In the genomic region with DNA sequence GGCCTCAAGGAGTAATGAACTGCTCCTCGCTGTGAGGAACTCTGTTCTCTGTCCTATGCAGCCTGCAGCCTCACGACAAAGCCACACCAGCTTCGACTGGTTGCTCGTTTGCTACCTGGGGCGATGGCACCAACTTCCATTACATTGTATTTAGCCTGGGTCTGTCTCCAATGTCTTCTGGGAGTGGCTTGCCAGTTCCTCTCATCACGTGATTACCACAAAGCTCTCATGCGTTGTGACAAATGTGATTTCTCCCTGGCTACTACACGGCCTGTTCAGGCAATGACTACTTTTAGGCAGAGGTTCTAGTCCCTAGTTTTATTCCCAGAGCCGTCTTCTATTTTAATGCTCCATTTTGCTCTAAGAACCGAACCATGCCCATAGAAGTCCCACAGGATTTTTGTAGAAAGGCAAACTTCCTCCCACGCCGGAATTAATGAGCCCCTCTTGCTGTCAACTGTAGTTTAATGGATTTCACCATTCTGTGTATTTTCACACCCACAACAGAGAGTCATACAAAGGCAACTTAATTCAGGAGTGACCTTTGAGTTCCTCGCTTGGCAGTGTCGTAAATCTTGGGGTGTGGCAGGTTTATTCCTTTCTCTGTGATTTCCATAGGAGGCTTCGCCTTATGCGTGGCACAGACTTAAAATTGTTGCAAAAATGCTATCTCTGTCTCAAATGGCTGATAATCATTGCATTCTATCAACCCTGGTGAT, we compare ENCODE assay signal across 30 cellular contexts.
DNase-seq lines count a peak whose midpoint lies in the region; ATAC-seq and TF ChIP-seq lines count a peak whose summit lies in the region.
"Had no signal": no experiment of that assay in that cellular context is flagged by ENCODE, and none has a peak within 500 bp of the region (broad histone marks: within the 10 kb centered on the region; RNA-seq: fewer than 3 reads in every experiment).

No MANE protein-coding gene starts in this region.

- peaks cover 11% of the 10 kb centered on the region for H3K36me3 Mint-ChIP-seq in neural crest cell (ENCODE audit: low read depth)

- POLR2A ChIA-PET in A673 (lab: Charles Lee; ENCODE audit: low non-redundant PET) (no interaction called here), HEK293T (lab: Yijun Ruan, JAX) (no interaction called here)

- peak overlapping the region; percentile 20 for H3K27ac Mint-ChIP-seq in neural crest cell (ENCODE audit: unreplicated experiment)
- H3K27ac Mint-ChIP-seq: activated CD8-positive, alpha-beta T cell treated with anti-CD3 and anti-CD28 coated beads, Interleukin-2, amount 10 ng/mL, durations not matched to agents 7 days and 5 days; activated naive CD4-positive, alpha-beta T cell treated with anti-CD3 and anti-CD28 coated beads for 36 hours had no signal

- intact Hi-C loops in A673 (cut with micrococcal nuclease; ENCODE audit: unreplicated experiment) = no loop called here

- BruUV-seq in A673 (replicated peaks; lab: Mats Ljungman, UMichigan) = no TSS peak

- no peak overlapping the region for H3K27ac ChIP-seq in A673 (ENCODE audit: low read depth, low read length, poor library complexity, severe bottlenecking)
- H3K27ac ChIP-seq: dorsolateral prefrontal cortex, pancreas, WERI-Rb-1 had no signal

- H3K4me1 Mint-ChIP-seq in neural crest cell = peaks cover 23% of the 10 kb centered on the region
- H3K4me1 Mint-ChIP-seq: CD8-positive, alpha-beta memory T cell; nephron had no signal

- no peak for ATAC-seq in esophagus mucosa
- no peak for ATAC-seq in GM21786 (IDR thresholded peaks at IDR 0.05; ENCODE audit: unreplicated experiment)
- ATAC-seq: activated CD8-positive, alpha-beta T cell treated with anti-CD3 and anti-CD28 coated beads, Interleukin-2, amount 10 ng/mL, durations not matched to agents 7 days and 5 days; GM12878; pancreas; stimulated activated naive CD8-positive, alpha-beta T cell treated with anti-CD3 and anti-CD28 coated beads, Interleukin-15, Interleukin-2, amounts not matched to agents 100 U/mL and 50 U/mL, for 24 hours had no signal

- no peaks in the 10 kb centered on the region for H3K27me3 ChIP-seq in A673 (replicated peaks; ENCODE audit: insufficient read depth, low read depth, low read length, poor library complexity)
- H3K27me3 ChIP-seq: BE2C, dorsolateral prefrontal cortex, pancreas had no signal

- H3K9me3 Mint-ChIP-seq in neural crest cell = peaks cover 16% of the 10 kb centered on the region

- no peaks in the 10 kb centered on the region for H3K9me3 ChIP-seq in A673 (ENCODE audit: low read depth, low read length, poor library complexity, severe bottlenecking)
- H3K9me3 ChIP-seq: pancreas had no signal

- no peak overlapping the region for H3K4me3 Mint-ChIP-seq in neural crest cell
- H3K4me3 Mint-ChIP-seq: activated CD8-positive, alpha-beta T cell treated with anti-CD3 and anti-CD28 coated beads, Interleukin-2, amount 10 ng/mL, durations not matched to agents 7 days and 5 days; activated naive CD4-positive, alpha-beta T cell treated with anti-CD3 and anti-CD28 coated beads for 36 hours; CD8-positive, alpha-beta memory T cell; nephron had no signal

- CTCF ChIA-PET in A673 (lab: Charles Lee) = no interaction called here
- CTCF ChIA-PET in HEK293T (lab: Yijun Ruan, JAX) = no interaction called here

- DNase-seq in A673 (ENCODE audit: low spot score) = peak; percentile 11
- DNase-seq in HEK293T (ENCODE audit: extremely low spot score) = no peak
- DNase-seq in SW480 (ENCODE audit: low spot score) = peak; percentile 60
- DNase-seq in neural crest cell (ENCODE audit: low read depth, low spot score) = no peak
- no peak for DNase-seq in iPS-NIHi11 (ENCODE audit: low spot score)
- DNase-seq: activated CD4-positive, alpha-beta T cell treated with anti-CD3 and anti-CD28 coated beads for 4 hours; activated CD8-positive, alpha-beta T cell treated with anti-CD3 and anti-CD28 coated beads, Interleukin-2, amount 10 ng/mL, durations not matched to agents 7 days and 5 days; activated naive CD4-positive, alpha-beta T cell treated with anti-CD3 and anti-CD28 coated beads for 36 hours; CD8-positive, alpha-beta memory T cell; central memory CD4-positive, alpha-beta T cell; DMS 273 treated with DMSO at 0.1 percent for 48 hours; dorsolateral prefrontal cortex; HCEC 1CT; NCI-H1105 treated with DMSO at 0.1 percent for 48 hours; NCI-H187 treated with DMSO at 0.1 percent for 48 hours; NCI-H2171; NCI-H510A treated with DMSO at 0.1 percent for 48 hours; NK-92 treated with Interleukin-12 subunit alpha and Interleukin-12 subunit beta, amount 100 ng/mL, for 24 hours; pancreas; Right ventricle myocardium superior; stimulated activated CD4-positive, alpha-beta T cell treated with anti-CD3 and anti-CD28 coated beads, Interleukin-1b, Interleukin-23, amount 100 ng/mL, for 48 hours; stimulated activated naive CD8-positive, alpha-beta T cell treated with anti-CD3 and anti-CD28 coated beads, Interleukin-15, Interleukin-2, amounts not matched to agents 100 U/mL and 50 U/mL, for 24 hours; T-helper 9 cell; WERI-Rb-1 had no signal

- no peaks in the 10 kb centered on the region for H3K27me3 Mint-ChIP-seq in neural crest cell (ENCODE audit: low read depth)

- no peak overlapping the region for H3K4me3 ChIP-seq in A673 (ENCODE audit: low read depth, low read length, poor library complexity, severe bottlenecking)
- H3K4me3 ChIP-seq: dorsolateral prefrontal cortex, GM12878, lung, pancreas had no signal

- TF ChIP-seq CTCF in A673 (conservative IDR thresholded peaks at IDR 0.05; ENCODE audit: low read depth, low read length) (no peak), neural crest cell (conservative IDR thresholded peaks at IDR 0.05) (no peak)

- H3K4me1 ChIP-seq in A673 (ENCODE audit: insufficient read depth, low read length, poor library complexity, severe bottlenecking) = no peaks in the 10 kb centered on the region
- H3K4me1 ChIP-seq: pancreas had no signal

- H3K36me3 ChIP-seq in A673 (ENCODE audit: insufficient read depth, low read length, poor library complexity, severe bottlenecking) = no peaks in the 10 kb centered on the region
- H3K36me3 ChIP-seq: BE2C, pancreas, WERI-Rb-1 had no signal

TF ChIP-seq in HEK293T, 16 proteins besides CTCF, POLR2A, EP300 and RAD21:
- TF ChIP-seq, protein P1, sequence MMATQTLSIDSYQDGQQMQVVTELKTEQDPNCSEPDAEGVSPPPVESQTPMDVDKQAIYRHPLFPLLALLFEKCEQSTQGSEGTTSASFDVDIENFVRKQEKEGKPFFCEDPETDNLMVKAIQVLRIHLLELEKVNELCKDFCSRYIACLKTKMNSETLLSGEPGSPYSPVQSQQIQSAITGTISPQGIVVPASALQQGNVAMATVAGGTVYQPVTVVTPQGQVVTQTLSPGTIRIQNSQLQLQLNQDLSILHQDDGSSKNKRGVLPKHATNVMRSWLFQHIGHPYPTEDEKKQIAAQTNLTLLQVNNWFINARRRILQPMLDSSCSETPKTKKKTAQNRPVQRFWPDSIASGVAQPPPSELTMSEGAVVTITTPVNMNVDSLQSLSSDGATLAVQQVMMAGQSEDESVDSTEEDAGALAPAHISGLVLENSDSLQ (IDR thresholded peaks at IDR 0.05) = peak; percentile 74
- no peak for TF ChIP-seq HDGF (IDR thresholded peaks at IDR 0.05; ENCODE audit: borderline replicate concordance)

Comparison
In these comparisons a context has a peak if more than half of its experiments do, and no peak if none do; other contexts are left out.
1. DNase-seq: peak in A673 (single experiment) and SW480 (single experiment); none in HEK293T (single experiment), neural crest cell (single experiment) and iPS-NIHi11 (single experiment).